In the genomic region with DNA sequence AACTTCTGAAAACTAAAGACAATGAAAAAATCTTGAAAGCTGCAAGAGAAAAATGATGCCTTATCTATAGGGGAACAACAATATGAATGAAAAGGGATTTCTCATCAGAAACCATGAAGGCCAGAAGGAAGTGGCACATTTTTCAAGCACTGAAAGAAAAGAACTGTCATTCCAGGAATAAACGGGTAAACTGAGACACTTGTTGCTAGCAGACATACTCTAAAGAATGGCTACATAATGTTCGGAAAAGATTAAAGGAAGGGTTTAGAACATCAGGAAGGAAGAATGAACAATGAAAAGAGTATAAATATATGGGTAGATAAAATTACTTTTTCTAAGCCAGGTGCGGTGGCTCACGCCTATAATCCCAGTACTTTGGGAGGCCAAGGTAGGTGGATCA, we compare ENCODE assay signal across 20 cellular contexts. TPM values are rescaled to one million over a fixed set of nuclear protein-coding genes. Genes with fewer than 3 reads are reported as not detected.
A peak's percentile ranks its signal among the peaks of the same experiment; 100 is the strongest.
DNase-seq lines count a peak whose midpoint lies in the region; ATAC-seq, FAIRE-seq and TF ChIP-seq lines count a peak whose summit lies in the region.
"Had no signal": no experiment of that assay in that cellular context is flagged by ENCODE, and none has a peak within 500 bp of the region (broad histone marks: within the 10 kb centered on the region; RNA-seq: fewer than 3 reads in every experiment).

No MANE protein-coding gene starts in this region.

- peaks cover 9% of the 10 kb centered on the region for H3K4me1 Mint-ChIP-seq in activated CD8-positive, alpha-beta T cell treated with anti-CD3 and anti-CD28 coated beads for 36 hours (ENCODE audit: low read depth)
- H3K4me1 Mint-ChIP-seq in activated CD8-positive, alpha-beta T cell treated with anti-CD3 and anti-CD28 coated beads, Interleukin-2, amount 10 ng/mL, durations not matched to agents 7 days and 5 days (ENCODE audit: low read depth) = no peaks in the 10 kb centered on the region
- H3K4me1 Mint-ChIP-seq in activated T-helper 17 cell treated with anti-CD3 and anti-CD28 coated beads, Interleukin-2, amount 50 U/mL, for 72 hours = peaks cover 12% of the 10 kb centered on the region
- H3K4me1 Mint-ChIP-seq: GM23338, H9 had no signal

- DNase-seq in activated CD8-positive, alpha-beta T cell treated with anti-CD3 and anti-CD28 coated beads for 36 hours = no peak
- no peak for DNase-seq in activated CD8-positive, alpha-beta T cell treated with anti-CD3 and anti-CD28 coated beads, Interleukin-2, amount 10 ng/mL, durations not matched to agents 7 days and 5 days
- DNase-seq in D721Med (ENCODE audit: insufficient read length, low spot score) (no peak), frontal cortex (ENCODE audit: low spot score in 2 of 2) (no peak)
- DNase-seq: Caco-2; CD4-positive, CD25-positive, alpha-beta regulatory T cell; CD8-positive, alpha-beta T cell; DMS 273 treated with DMSO at 0.1 percent for 48 hours; DMS79; EL; GDM1; H9; HFFc6 had no signal

- CTCF ChIA-PET in activated CD8-positive, alpha-beta T cell treated with anti-CD3 and anti-CD28 coated beads for 36 hours (lab: Charles Lee) = no interaction called here
- CTCF ChIA-PET in activated CD8-positive, alpha-beta T cell treated with anti-CD3 and anti-CD28 coated beads, Interleukin-2, amount 10 ng/mL, durations not matched to agents 7 days and 5 days (lab: Charles Lee) = no interaction called here

- TF ChIP-seq CTCF in activated CD8-positive, alpha-beta T cell treated with anti-CD3 and anti-CD28 coated beads for 36 hours (IDR thresholded peaks at IDR 0.05) = no peak
- TF ChIP-seq CTCF in D721Med (IDR thresholded peaks at IDR 0.05; ENCODE audit: insufficient read depth, missing control alignments) = no peak

- peak overlapping the region; percentile 40 for H3K27ac Mint-ChIP-seq in activated CD8-positive, alpha-beta T cell treated with anti-CD3 and anti-CD28 coated beads for 36 hours
- H3K27ac Mint-ChIP-seq in activated CD8-positive, alpha-beta T cell treated with anti-CD3 and anti-CD28 coated beads, Interleukin-2, amount 10 ng/mL, durations not matched to agents 7 days and 5 days = no peak overlapping the region
- peak overlapping the region; percentile 10 for H3K27ac Mint-ChIP-seq in activated T-helper 17 cell treated with anti-CD3 and anti-CD28 coated beads, Interleukin-2, amount 50 U/mL, for 72 hours
- H3K27ac Mint-ChIP-seq: B cell; CD4-positive, CD25-positive, alpha-beta regulatory T cell; CD8-positive, alpha-beta T cell; GM23338; H9; HFFc6 had no signal

- POLR2A ChIA-PET in activated CD8-positive, alpha-beta T cell treated with anti-CD3 and anti-CD28 coated beads for 36 hours (lab: Charles Lee) = no interaction called here
- POLR2A ChIA-PET in activated CD8-positive, alpha-beta T cell treated with anti-CD3 and anti-CD28 coated beads, Interleukin-2, amount 10 ng/mL, durations not matched to agents 7 days and 5 days (lab: Charles Lee) = no interaction called here

- no peaks in the 10 kb centered on the region for H3K9me3 Mint-ChIP-seq in activated CD8-positive, alpha-beta T cell treated with anti-CD3 and anti-CD28 coated beads for 36 hours
- H3K9me3 Mint-ChIP-seq in activated CD8-positive, alpha-beta T cell treated with anti-CD3 and anti-CD28 coated beads, Interleukin-2, amount 10 ng/mL, durations not matched to agents 7 days and 5 days (ENCODE audit: insufficient read depth) = no peaks in the 10 kb centered on the region
- H3K9me3 Mint-ChIP-seq in activated T-helper 17 cell treated with anti-CD3 and anti-CD28 coated beads, Interleukin-2, amount 50 U/mL, for 72 hours = no peaks in the 10 kb centered on the region
- H3K9me3 Mint-ChIP-seq: CD4-positive, CD25-positive, alpha-beta regulatory T cell; CD8-positive, alpha-beta T cell; GM23338; H9; HFFc6 had no signal

- intact Hi-C loops in activated CD8-positive, alpha-beta T cell treated with anti-CD3 and anti-CD28 coated beads for 36 hours (cut with micrococcal nuclease) = no loop called here

- H3K27me3 Mint-ChIP-seq in activated CD8-positive, alpha-beta T cell treated with anti-CD3 and anti-CD28 coated beads for 36 hours = no peaks in the 10 kb centered on the region
- H3K27me3 Mint-ChIP-seq in activated CD8-positive, alpha-beta T cell treated with anti-CD3 and anti-CD28 coated beads, Interleukin-2, amount 10 ng/mL, durations not matched to agents 7 days and 5 days (ENCODE audit: low read depth) = no peaks in the 10 kb centered on the region
- no peaks in the 10 kb centered on the region for H3K27me3 Mint-ChIP-seq in activated T-helper 17 cell treated with anti-CD3 and anti-CD28 coated beads, Interleukin-2, amount 50 U/mL, for 72 hours
- H3K27me3 Mint-ChIP-seq: B cell; CD4-positive, CD25-positive, alpha-beta regulatory T cell had no signal

- H3K36me3 Mint-ChIP-seq in activated CD8-positive, alpha-beta T cell treated with anti-CD3 and anti-CD28 coated beads for 36 hours (ENCODE audit: low read depth) = peaks cover 41% of the 10 kb centered on the region
- H3K36me3 Mint-ChIP-seq in activated CD8-positive, alpha-beta T cell treated with anti-CD3 and anti-CD28 coated beads, Interleukin-2, amount 10 ng/mL, durations not matched to agents 7 days and 5 days (ENCODE audit: low read depth) = peaks cover 41% of the 10 kb centered on the region
- peaks cover 89% of the 10 kb centered on the region for H3K36me3 Mint-ChIP-seq in activated T-helper 17 cell treated with anti-CD3 and anti-CD28 coated beads, Interleukin-2, amount 50 U/mL, for 72 hours (ENCODE audit: low read depth)

- no peak for ATAC-seq in activated CD8-positive, alpha-beta T cell treated with anti-CD3 and anti-CD28 coated beads for 36 hours
- no peak for ATAC-seq in activated CD8-positive, alpha-beta T cell treated with anti-CD3 and anti-CD28 coated beads, Interleukin-2, amount 10 ng/mL, durations not matched to agents 7 days and 5 days
- no peak for ATAC-seq in activated T-helper 17 cell treated with anti-CD3 and anti-CD28 coated beads, Interleukin-2, amount 50 U/mL, for 72 hours (replicated peaks)
- ATAC-seq in GM18867 (IDR thresholded peaks at IDR 0.05; ENCODE audit: unreplicated experiment) = no peak
- ATAC-seq: CD8-positive, alpha-beta T cell; GM12878; GM23338; HCT116 had no signal

- H3K4me3 Mint-ChIP-seq in activated CD8-positive, alpha-beta T cell treated with anti-CD3 and anti-CD28 coated beads for 36 hours = no peak overlapping the region
- no peak overlapping the region for H3K4me3 Mint-ChIP-seq in activated CD8-positive, alpha-beta T cell treated with anti-CD3 and anti-CD28 coated beads, Interleukin-2, amount 10 ng/mL, durations not matched to agents 7 days and 5 days
- H3K4me3 Mint-ChIP-seq in activated T-helper 17 cell treated with anti-CD3 and anti-CD28 coated beads, Interleukin-2, amount 50 U/mL, for 72 hours = no peak overlapping the region
- H3K4me3 Mint-ChIP-seq: B cell; CD4-positive, CD25-positive, alpha-beta regulatory T cell; CD8-positive, alpha-beta T cell; GM23338; H9; HFFc6 had no signal

- FAIRE-seq in D721Med (lab: Jason Lieb, UNC) (peak; percentile 21), frontal cortex (lab: Jason Lieb, UNC) (no peak)
- FAIRE-seq: A204.1, GM12878 had no signal

RNA-seq across cellular contexts. Expression of a gene that starts 14.5 kb away (rescaled TPM):
- 10 to 100 TPM; 18.8 to 21.6 TPM for total RNA-seq in activated CD8-positive, alpha-beta T cell treated with anti-CD3 and anti-CD28 coated beads for 36 hours
- total RNA-seq in activated CD8-positive, alpha-beta T cell treated with anti-CD3 and anti-CD28 coated beads, Interleukin-2, amount 10 ng/mL, durations not matched to agents 7 days and 5 days = 10 to 100 TPM; 20.3 to 22.0 TPM
- 10 to 100 TPM; 14.6 to 23.5 TPM for total RNA-seq in activated T-helper 17 cell treated with anti-CD3 and anti-CD28 coated beads, Interleukin-2, amount 50 U/mL, for 72 hours
- 23.2 TPM for total RNA-seq in frontal cortex

RNA-seq across cellular contexts. Expression of a gene that starts 23.1 kb away (rescaled TPM):
- total RNA-seq in activated CD8-positive, alpha-beta T cell treated with anti-CD3 and anti-CD28 coated beads for 36 hours = 1 to 10 TPM; 2.5 to 2.6 TPM
- 1 to 10 TPM; 2.3 to 2.8 TPM for total RNA-seq in activated CD8-positive, alpha-beta T cell treated with anti-CD3 and anti-CD28 coated beads, Interleukin-2, amount 10 ng/mL, durations not matched to agents 7 days and 5 days
- 1 to 10 TPM; 3.1 to 3.9 TPM for total RNA-seq in activated T-helper 17 cell treated with anti-CD3 and anti-CD28 coated beads, Interleukin-2, amount 50 U/mL, for 72 hours
- total RNA-seq in frontal cortex = 3.3 TPM
